Comparison of ENCODE assay signal across 18 cellular contexts in the genomic region with DNA sequence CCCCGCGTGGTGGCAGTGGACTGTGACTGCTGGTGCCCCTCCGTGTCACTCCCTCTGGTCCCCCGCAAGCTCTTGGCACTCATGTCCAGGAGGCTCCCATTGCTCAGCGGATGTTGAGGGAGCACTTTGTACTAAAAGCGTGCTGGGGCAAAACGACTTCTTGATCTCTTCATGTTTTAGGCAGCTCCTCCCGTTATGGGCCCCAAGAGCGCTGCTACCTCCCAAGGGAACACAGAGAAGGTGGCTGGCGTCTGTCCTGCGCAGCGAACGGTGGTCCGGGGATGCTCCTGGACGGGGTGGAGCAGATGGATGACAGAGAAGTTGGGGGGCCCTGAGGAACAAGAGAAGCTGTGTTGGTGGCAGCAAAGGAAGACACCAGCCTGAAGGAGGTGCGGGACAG.
DNase-seq lines count a peak whose midpoint lies in the region; ATAC-seq and TF ChIP-seq lines count a peak whose summit lies in the region.
"Had no signal": no experiment of that assay in that cellular context is flagged by ENCODE, and none has a peak within 500 bp of the region (broad histone marks: within the 10 kb centered on the region; RNA-seq: fewer than 3 reads in every experiment).

No MANE protein-coding gene starts in this region.

- 88 to 96% methylated on average over 15 to 16 of the region's 16 CpGs for WGBS in aorta, 2 donors

- no peaks in the 10 kb centered on the region for H4K20me1 ChIP-seq in OCI-LY7 (ENCODE audit: insufficient read depth, low read length)

- H3K36me3 Mint-ChIP-seq in natural killer cell (no peaks in the 10 kb centered on the region), naive B cell (no peaks in the 10 kb centered on the region)
- no peaks in the 10 kb centered on the region for H3K36me3 Mint-ChIP-seq in natural killer cell treated with Interleukin-12 subunit alpha and Interleukin-12 subunit beta and Interleukin-15 and Interleukin-18, amount 100 ng/mL, for 72 hours

- no peak overlapping the region for H3K27ac Mint-ChIP-seq in natural killer cell
- no peak overlapping the region for H3K27ac Mint-ChIP-seq in natural killer cell treated with Interleukin-12 subunit alpha and Interleukin-12 subunit beta and Interleukin-15 and Interleukin-18, amount 100 ng/mL, for 72 hours
- peak overlapping the region in 5 of 6 donors; percentile 34 to 95 (median 80) for H3K27ac Mint-ChIP-seq in naive B cell
- H3K27ac Mint-ChIP-seq: activated T-cell treated with anti-CD3 and anti-CD28 coated beads, Interleukin-2, amount 50 U/mL, for 24 hours had no signal

- intact Hi-C loops in natural killer cell (cut with micrococcal nuclease) (no loop called here), OCI-LY7 (cut with micrococcal nuclease; ENCODE audit: unreplicated experiment) (loop anchor here (2.0 to 10.0 kb wide), 2 partner anchors 51 to 341 kb away; no protein-coding TSS in a partner anchor), aorta (cut with DNase I) (no loop called here)

- H3K36me3 ChIP-seq in OCI-LY7 (ENCODE audit: insufficient read depth, low read length): no peaks in the 10 kb centered on the region
- no peaks in the 10 kb centered on the region for H3K36me3 ChIP-seq in aorta (ENCODE audit: control insufficient read depth in 1 of 2, insufficient read depth in 2 of 2, low read length in 1 of 2)

- peaks cover 28 to 39% of the 10 kb centered on the region in 2 donors for H3K4me1 Mint-ChIP-seq in natural killer cell
- H3K4me1 Mint-ChIP-seq in natural killer cell treated with Interleukin-12 subunit alpha and Interleukin-12 subunit beta and Interleukin-15 and Interleukin-18, amount 100 ng/mL, for 72 hours (ENCODE audit: low read depth in 2 of 2): peaks cover 12 to 23% of the 10 kb centered on the region in 2 donors
- H3K4me1 Mint-ChIP-seq in naive B cell: peaks cover 29 to 54% (median 41%) of the 10 kb centered on the region in 3 donors

- CTCF ChIA-PET in OCI-LY7 (lab: Charles Lee; ENCODE audit: unreplicated experiment): interaction anchor here (0.7 to 1.2 kb wide), 4 partner anchors 10 to 799 kb away, joined by 3 to 5 read pairs (median 3); no protein-coding TSS in a partner anchor

- no peak for TF ChIP-seq CTCF in natural killer cell (IDR thresholded peaks at IDR 0.05)
- TF ChIP-seq CTCF in OCI-LY7 (conservative IDR thresholded peaks at IDR 0.05; ENCODE audit: low read length): no peak

- H3K9me3 ChIP-seq in OCI-LY7 (ENCODE audit: low read length) (no peaks in the 10 kb centered on the region), aorta (ENCODE audit: control insufficient read depth, low read length) (no peaks in the 10 kb centered on the region)

- peak overlapping the region; percentile 51 for H3K4me2 ChIP-seq in OCI-LY7 (ENCODE audit: low read length)

- H3K4me1 ChIP-seq in OCI-LY7 (ENCODE audit: insufficient read depth, low read length, poor library complexity, severe bottlenecking) (peaks cover 25% of the 10 kb centered on the region), aorta (ENCODE audit: control insufficient read depth in 1 of 2, insufficient read depth in 2 of 2, low read length in 2 of 2) (peaks cover 0 to 2% of the 10 kb centered on the region in 2 donors)

- H3K79me2 ChIP-seq in OCI-LY7 (ENCODE audit: insufficient read depth, low read depth, low read length): no peaks in the 10 kb centered on the region

- H3K27me3 ChIP-seq in aorta (ENCODE audit: control insufficient read depth in 1 of 2, insufficient read depth in 2 of 2, low read length in 1 of 2): no peaks in the 10 kb centered on the region

- peak overlapping the region; percentile 31; the same call in 1 of the 2 replicates for H2AFZ ChIP-seq in OCI-LY7 (ENCODE audit: low read length)

- H3K4me3 ChIP-seq in OCI-LY7 (ENCODE audit: low read depth, low read length, poor library complexity, severe bottlenecking) (no peak overlapping the region), aorta (ENCODE audit: low read length in 2 of 2) (no peak overlapping the region)

- no peaks in the 10 kb centered on the region for H3K9me3 Mint-ChIP-seq in natural killer cell
- no peaks in the 10 kb centered on the region for H3K9me3 Mint-ChIP-seq in natural killer cell treated with Interleukin-12 subunit alpha and Interleukin-12 subunit beta and Interleukin-15 and Interleukin-18, amount 100 ng/mL, for 72 hours
- no peaks in the 10 kb centered on the region for H3K9me3 Mint-ChIP-seq in naive B cell
- H3K9me3 Mint-ChIP-seq: activated T-cell treated with anti-CD3 and anti-CD28 coated beads, Interleukin-2, amount 50 U/mL, for 24 hours; CD4-positive, alpha-beta T cell had no signal

- H3K27ac ChIP-seq in OCI-LY7 (ENCODE audit: low read depth, low read length, poor library complexity, severe bottlenecking) (no peak overlapping the region), aorta (ENCODE audit: low read depth in 1 of 2, low read length in 2 of 2) (no peak overlapping the region)

- no peak for DNase-seq in natural killer cell
- DNase-seq in natural killer cell treated with Interleukin-12 subunit alpha and Interleukin-12 subunit beta and Interleukin-15 and Interleukin-18, amount 100 ng/mL, for 72 hours (ENCODE audit: low spot score): no peak
- peak; percentile 24 for DNase-seq in OCI-LY7 (ENCODE audit: low spot score)
- peak; percentile 11 for DNase-seq in naive B cell
- no peak for DNase-seq in NCI-H1105 treated with DMSO at 0.1 percent for 48 hours (lab: John Stamatoyannopoulos, UW)
- DNase-seq in HCEC 1CT: no peak
- DNase-seq in aorta: no peak
- DNase-seq: activated CD4-positive, alpha-beta T cell treated with anti-CD3 and anti-CD28 coated beads, Interleukin-2, amount 50 U/mL, for 4 hours; activated naive CD4-positive, alpha-beta T cell treated with anti-CD3 and anti-CD28 coated beads, Interleukin-2, amount 50 U/mL, for 16 hours; activated T-cell treated with anti-CD3 and anti-CD28 coated beads, Interleukin-2, amount 50 U/mL, for 24 hours; CD4-positive, alpha-beta T cell; GOT3; MM.1S; NCI-H69; nucleus accumbens; SHP77 treated with DMSO at 0.1 percent for 48 hours had no signal

- H3K4me3 Mint-ChIP-seq in natural killer cell: peak overlapping the region; percentile 35
- H3K4me3 Mint-ChIP-seq in natural killer cell treated with Interleukin-12 subunit alpha and Interleukin-12 subunit beta and Interleukin-15 and Interleukin-18, amount 100 ng/mL, for 72 hours: no peak overlapping the region
- peak overlapping the region; percentile 70 to 91 (median 86) for H3K4me3 Mint-ChIP-seq in naive B cell
- H3K4me3 Mint-ChIP-seq: activated T-cell treated with anti-CD3 and anti-CD28 coated beads, Interleukin-2, amount 50 U/mL, for 24 hours had no signal

- POLR2A ChIA-PET in OCI-LY7 (lab: Charles Lee): interaction anchor here (0.6 to 1.6 kb wide), 5 partner anchors 10 to 685 kb away, joined by 3 to 7 read pairs (median 3); no protein-coding TSS in a partner anchor

- no peak for ATAC-seq in natural killer cell
- ATAC-seq in natural killer cell treated with Interleukin-12 subunit alpha and Interleukin-12 subunit beta and Interleukin-15 and Interleukin-18, amount 100 ng/mL, for 72 hours: no peak
- ATAC-seq in naive B cell (ENCODE audit: low read depth in 2 of 2): peak in 1 of 2 donors; percentile 6
- no peak for ATAC-seq in GM18907 (IDR thresholded peaks at IDR 0.05; ENCODE audit: unreplicated experiment)
- no peak for ATAC-seq in aorta (ENCODE audit: low FRiP score)
- ATAC-seq: right cardiac atrium had no signal

- BruUV-seq in OCI-LY7 (replicated peaks; lab: Mats Ljungman, UMichigan): no TSS peak

- no peaks in the 10 kb centered on the region for H3K9me2 ChIP-seq in OCI-LY7 (ENCODE audit: insufficient read depth, low read length)

- H3K27me3 Mint-ChIP-seq in natural killer cell (ENCODE audit: low read depth in 2 of 2) (peaks cover 10 to 12% of the 10 kb centered on the region in 2 donors), naive B cell (peaks cover 6 to 13% (median 8%) of the 10 kb centered on the region in 3 donors)
- H3K27me3 Mint-ChIP-seq in natural killer cell treated with Interleukin-12 subunit alpha and Interleukin-12 subunit beta and Interleukin-15 and Interleukin-18, amount 100 ng/mL, for 72 hours: peaks cover 0 to 4% of the 10 kb centered on the region in 2 donors
- H3K27me3 Mint-ChIP-seq: CD4-positive, alpha-beta T cell had no signal

Comparison
In these comparisons a context has a peak if more than half of its experiments do, and no peak if none do; other contexts are left out.
1. DNase-seq: peak in OCI-LY7 (single experiment) and naive B cell (single experiment); none in natural killer cell (single experiment), natural killer cell treated with Interleukin-12 subunit alpha and Interleukin-12 subunit beta and Interleukin-15 and Interleukin-18, amount 100 ng/mL, for 72 hours (single experiment), NCI-H1105 treated with DMSO at 0.1 percent for 48 hours (single experiment), HCEC 1CT (single experiment) and aorta (0 of 2).
2. H3K27ac Mint-ChIP-seq: peak in naive B cell (5 of 6); none in natural killer cell (0 of 2) and natural killer cell treated with Interleukin-12 subunit alpha and Interleukin-12 subunit beta and Interleukin-15 and Interleukin-18, amount 100 ng/mL, for 72 hours (0 of 2).